3 cellular contexts compared by ENCODE assay signal in genomic region chr12:122516544-122517361, GRCh38.
A peak's percentile ranks its signal among the peaks of the same experiment; 100 is the strongest.
TF ChIP-seq lines count a peak whose summit lies in the region.

No MANE protein-coding gene starts in this region.

TF ChIP-seq in HepG2, 621 proteins besides CTCF, POLR2A, EP300 and RAD21:
- TF ChIP-seq SNRNP70 (IDR thresholded peaks at IDR 0.05; ENCODE audit: low read depth, low read length) (no peak), RBM22 (optimal IDR thresholded peaks at IDR 0.05; ENCODE audit: low read length) (peak; percentile 64), FOXO1 (CRISPR knock-in tag; IDR thresholded peaks at IDR 0.05) (no peak), POLR2G (IDR thresholded peaks at IDR 0.05; ENCODE audit: low read depth, low read length) (peak; percentile 41; the same call in 1 of the 2 replicates), POLR2AphosphoS2 (IDR thresholded peaks at IDR 0.05; ENCODE audit: low read depth, low read length) (peak; percentile 81; the same call in 1 of the 2 replicates)

TF ChIP-seq in PFSK-1, 5 proteins besides CTCF, POLR2A, EP300 and RAD21:
- TF ChIP-seq TAF1 (IDR thresholded peaks at IDR 0.05; ENCODE audit: borderline replicate concordance, insufficient read depth, low read length) (no peak), SIN3A (IDR thresholded peaks at IDR 0.05; ENCODE audit: borderline replicate concordance, insufficient read depth, low read length) (no peak), POLR2AphosphoS5 (IDR thresholded peaks at IDR 0.05; ENCODE audit: low read depth, low read length) (0 out of 2 replicates have a peak, but pooled peaks have one; percentile 28), FOXP2 (optimal IDR thresholded peaks at IDR 0.05; ENCODE audit: borderline replicate concordance, extremely low read depth, extremely low read length, insufficient read depth) (no peak)
- TF ChIP-seq, protein P1, sequence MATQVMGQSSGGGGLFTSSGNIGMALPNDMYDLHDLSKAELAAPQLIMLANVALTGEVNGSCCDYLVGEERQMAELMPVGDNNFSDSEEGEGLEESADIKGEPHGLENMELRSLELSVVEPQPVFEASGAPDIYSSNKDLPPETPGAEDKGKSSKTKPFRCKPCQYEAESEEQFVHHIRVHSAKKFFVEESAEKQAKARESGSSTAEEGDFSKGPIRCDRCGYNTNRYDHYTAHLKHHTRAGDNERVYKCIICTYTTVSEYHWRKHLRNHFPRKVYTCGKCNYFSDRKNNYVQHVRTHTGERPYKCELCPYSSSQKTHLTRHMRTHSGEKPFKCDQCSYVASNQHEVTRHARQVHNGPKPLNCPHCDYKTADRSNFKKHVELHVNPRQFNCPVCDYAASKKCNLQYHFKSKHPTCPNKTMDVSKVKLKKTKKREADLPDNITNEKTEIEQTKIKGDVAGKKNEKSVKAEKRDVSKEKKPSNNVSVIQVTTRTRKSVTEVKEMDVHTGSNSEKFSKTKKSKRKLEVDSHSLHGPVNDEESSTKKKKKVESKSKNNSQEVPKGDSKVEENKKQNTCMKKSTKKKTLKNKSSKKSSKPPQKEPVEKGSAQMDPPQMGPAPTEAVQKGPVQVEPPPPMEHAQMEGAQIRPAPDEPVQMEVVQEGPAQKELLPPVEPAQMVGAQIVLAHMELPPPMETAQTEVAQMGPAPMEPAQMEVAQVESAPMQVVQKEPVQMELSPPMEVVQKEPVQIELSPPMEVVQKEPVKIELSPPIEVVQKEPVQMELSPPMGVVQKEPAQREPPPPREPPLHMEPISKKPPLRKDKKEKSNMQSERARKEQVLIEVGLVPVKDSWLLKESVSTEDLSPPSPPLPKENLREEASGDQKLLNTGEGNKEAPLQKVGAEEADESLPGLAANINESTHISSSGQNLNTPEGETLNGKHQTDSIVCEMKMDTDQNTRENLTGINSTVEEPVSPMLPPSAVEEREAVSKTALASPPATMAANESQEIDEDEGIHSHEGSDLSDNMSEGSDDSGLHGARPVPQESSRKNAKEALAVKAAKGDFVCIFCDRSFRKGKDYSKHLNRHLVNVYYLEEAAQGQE (IDR thresholded peaks at IDR 0.05; ENCODE audit: insufficient read depth in 1 of 2, low read depth in 2 of 2, low read length in 2 of 2): no peak

TF ChIP-seq in H1, 55 proteins besides CTCF, POLR2A, EP300 and RAD21:
- peak; percentile 64 for TF ChIP-seq POLR2AphosphoS5 (IDR thresholded peaks at IDR 0.05; ENCODE audit: low read depth, low read length)
- TF ChIP-seq TAF7 (optimal IDR thresholded peaks at IDR 0.05; ENCODE audit: borderline replicate concordance, low read depth, low read length): no peak
